ENCODE assay signal across 20 cellular contexts in genomic region chr5:179455320-179455719, GRCh38.
DNase-seq lines count a peak whose midpoint lies in the region; ATAC-seq and TF ChIP-seq lines count a peak whose summit lies in the region.
"Had no signal": no experiment of that assay in that cellular context is flagged by ENCODE, and none has a peak within 500 bp of the region (broad histone marks: within the 10 kb centered on the region; RNA-seq: fewer than 3 reads in every experiment).

No MANE protein-coding gene starts in this region.

- DNase-seq in GM04504 (ENCODE audit: low read depth) (peak; percentile 0), NB4 (ENCODE audit: low read depth) (peak; percentile 47), adipocyte (ENCODE audit: low read depth) (peak; percentile 19), upper lobe of right lung (peak; percentile 41), transverse colon (no peak)
- DNase-seq: C1 segment of cervical spinal cord; CD8-positive, alpha-beta T cell; DND-41; H7; KBM-7; NCI-H1105 treated with DMSO at 0.1 percent for 48 hours; NCI-H1694 treated with DMSO at 0.1 percent for 48 hours; NCI-H2081 treated with DMSO at 0.1 percent for 48 hours; NCI-H524 treated with DMSO at 0.1 percent for 48 hours; PC-9; RPMI8226; SHP77 treated with DMSO at 0.1 percent for 48 hours; SK-N-SH had no signal

- no peak for ATAC-seq in upper lobe of right lung
- ATAC-seq in GM21717 (IDR thresholded peaks at IDR 0.05; ENCODE audit: unreplicated experiment), result no peak
- no peak for ATAC-seq in HG03342 (IDR thresholded peaks at IDR 0.05; ENCODE audit: unreplicated experiment)
- ATAC-seq: CD8-positive, alpha-beta T cell had no signal

- in situ Hi-C loops in transverse colon (cut with MboI; ENCODE audit: low pct_ligation_motif_present in 1 of 4, low pct_unique_long_range_greater_than_20kb in 1 of 4, low sequenced_read_pairs in 3 of 4), result no loop called here

- WGBS in transverse colon (ENCODE audit: low coverage in 1 of 2), 2 donors, result 67 to 90% methylated on average over 1 to 15 of the region's 15 CpGs

- no peak overlapping the region for H3K4me3 ChIP-seq in NB4 (ENCODE audit: low read depth, low read length)
- H3K4me3 ChIP-seq in adipocyte (ENCODE audit: low read length), result no peak overlapping the region
- H3K4me3 ChIP-seq in upper lobe of right lung, result no peak overlapping the region
- H3K4me3 ChIP-seq in transverse colon, result no peak overlapping the region
- H3K4me3 ChIP-seq: PC-9 had no signal

- peaks cover 10% of the 10 kb centered on the region for H3K27me3 ChIP-seq in adipocyte (replicated peaks; ENCODE audit: control insufficient read depth, insufficient read depth, low read length)
- no peaks in the 10 kb centered on the region for H3K27me3 ChIP-seq in upper lobe of right lung
- no peaks in the 10 kb centered on the region for H3K27me3 ChIP-seq in transverse colon

- H3K27ac ChIP-seq in upper lobe of right lung (no peak overlapping the region), transverse colon (no peak overlapping the region)
- H3K27ac ChIP-seq: PC-9 had no signal

- H3K9me3 ChIP-seq in adipocyte (ENCODE audit: control insufficient read depth, low read length), result peaks cover 12% of the 10 kb centered on the region
- no peaks in the 10 kb centered on the region for H3K9me3 ChIP-seq in upper lobe of right lung
- peaks cover 0 to 6% of the 10 kb centered on the region in 2 donors for H3K9me3 ChIP-seq in transverse colon
- H3K9me3 ChIP-seq: SK-N-SH had no signal

- no peaks in the 10 kb centered on the region for H3K4me1 ChIP-seq in adipocyte (ENCODE audit: control insufficient read depth, insufficient read depth, low read length)
- no peaks in the 10 kb centered on the region for H3K4me1 ChIP-seq in upper lobe of right lung
- no peaks in the 10 kb centered on the region for H3K4me1 ChIP-seq in transverse colon

- TF ChIP-seq EP300 in transverse colon (IDR thresholded peaks at IDR 0.05; ENCODE audit: low read depth), result no peak

- TF ChIP-seq POLR2A in NB4 (IDR thresholded peaks at IDR 0.05; ENCODE audit: extremely low read depth, insufficient read length) (no peak), transverse colon (IDR thresholded peaks at IDR 0.05) (no peak)

- H3K9ac ChIP-seq in adipocyte (ENCODE audit: low read length), result no peak overlapping the region
- H3K9ac ChIP-seq: SK-N-SH had no signal

- no peaks in the 10 kb centered on the region for H3K36me3 ChIP-seq in adipocyte (ENCODE audit: control insufficient read depth, insufficient read depth, low read length, severe bottlenecking)
- no peaks in the 10 kb centered on the region for H3K36me3 ChIP-seq in upper lobe of right lung
- no peaks in the 10 kb centered on the region for H3K36me3 ChIP-seq in transverse colon

- no peak for TF ChIP-seq CTCF in NB4 (IDR thresholded peaks at IDR 0.05; ENCODE audit: low read depth, low read length)
- TF ChIP-seq CTCF in upper lobe of right lung (IDR thresholded peaks at IDR 0.05), result no peak
- TF ChIP-seq CTCF in transverse colon (IDR thresholded peaks at IDR 0.05), result no peak

- intact Hi-C loops in upper lobe of right lung (cut with DNase I) (no loop called here), transverse colon (cut with DNase I; ENCODE audit: low total_unique reads) (no loop called here)
